ENCODE assay signal across 8 cellular contexts in the genomic region with DNA sequence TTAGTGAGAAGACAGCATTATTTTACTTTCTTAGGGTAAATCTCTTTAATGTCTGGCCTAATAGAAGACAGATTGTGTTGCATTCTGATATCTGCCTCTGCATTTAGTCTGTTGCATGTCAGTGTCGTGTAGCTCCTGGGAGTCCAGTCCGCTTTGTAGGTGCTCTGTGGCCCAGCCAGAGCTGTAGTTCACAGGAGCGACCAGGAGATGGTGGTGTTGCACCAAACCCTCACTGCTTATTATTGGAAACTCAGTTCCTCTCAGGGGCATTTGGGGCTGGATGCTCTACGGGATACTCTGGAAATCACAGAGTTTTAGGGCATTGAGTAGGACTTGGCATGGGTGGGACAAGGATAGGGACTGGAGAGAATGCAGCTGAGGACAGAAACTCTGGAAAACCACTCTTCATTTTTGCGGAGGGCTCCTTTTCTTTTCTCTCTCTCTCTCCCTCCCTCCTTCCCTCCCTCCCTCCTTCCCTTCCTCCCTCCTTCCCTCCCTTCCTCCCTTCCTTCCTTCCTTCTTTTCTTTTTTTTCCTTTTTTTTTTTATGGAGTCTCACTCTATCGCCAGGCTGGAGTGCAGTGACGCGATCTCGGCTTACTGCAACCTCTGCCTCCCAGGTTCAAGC. TPM values are rescaled to one million over a fixed set of nuclear protein-coding genes. Genes with fewer than 3 reads are reported as not detected.
DNase-seq lines count a peak whose midpoint lies in the region; ATAC-seq, FAIRE-seq and TF ChIP-seq lines count a peak whose summit lies in the region.

No MANE protein-coding gene starts in this region.

- H3K36me3 ChIP-seq in Panc1 (ENCODE audit: control insufficient read depth, insufficient read depth, low read length) = no peaks in the 10 kb centered on the region
- peaks cover 14% of the 10 kb centered on the region for H3K36me3 ChIP-seq in thoracic aorta

- H3K9me3 Mint-ChIP-seq in activated T-cell treated with anti-CD3 and anti-CD28 coated beads, Interleukin-2, amount 50 U/mL, for 4 hours = no peaks in the 10 kb centered on the region
- no peaks in the 10 kb centered on the region for H3K9me3 Mint-ChIP-seq in nephron progenitor cell

- peaks cover 29% of the 10 kb centered on the region for H3K36me3 Mint-ChIP-seq in activated T-cell treated with anti-CD3 and anti-CD28 coated beads, Interleukin-2, amount 50 U/mL, for 4 hours (ENCODE audit: insufficient read depth)
- peaks cover 35% of the 10 kb centered on the region for H3K36me3 Mint-ChIP-seq in nephron progenitor cell (ENCODE audit: low read depth)

- DNase-seq in D721Med (ENCODE audit: insufficient read length, low spot score) = peak; percentile 40
- peak; percentile 43 for DNase-seq in HS-5 (ENCODE audit: low read depth)
- DNase-seq in Panc1 (ENCODE audit: low read depth, low spot score) = peak; percentile 60
- peak; percentile 60 for DNase-seq in activated T-cell treated with anti-CD3 and anti-CD28 coated beads, Interleukin-2, amount 50 U/mL, for 4 hours
- peak; percentile 65 for DNase-seq in fibroblast of gingiva (ENCODE audit: low read depth)
- DNase-seq in nephron progenitor cell = peak; percentile 85
- DNase-seq in thoracic aorta (ENCODE audit: low spot score) = peak; percentile 29

- H3K4me3 ChIP-seq in Panc1 (ENCODE audit: low read depth in 2 of 2, low read length in 2 of 2) = no peak overlapping the region
- no peak overlapping the region for H3K4me3 ChIP-seq in thoracic aorta

- peaks cover 64% of the 10 kb centered on the region for H3K4me1 Mint-ChIP-seq in activated T-cell treated with anti-CD3 and anti-CD28 coated beads, Interleukin-2, amount 50 U/mL, for 4 hours (ENCODE audit: low read depth)
- peaks cover 48% of the 10 kb centered on the region for H3K4me1 Mint-ChIP-seq in nephron progenitor cell

- POLR2A ChIA-PET in Panc1 (lab: Charles Lee) = no interaction called here

- BruUV-seq in Panc1 (replicated peaks; lab: Mats Ljungman, UMichigan) = no TSS peak

- no peaks in the 10 kb centered on the region for H3K27me3 Mint-ChIP-seq in activated T-cell treated with anti-CD3 and anti-CD28 coated beads, Interleukin-2, amount 50 U/mL, for 4 hours (ENCODE audit: low read depth)
- H3K27me3 Mint-ChIP-seq in nephron progenitor cell (ENCODE audit: low read depth, poor library complexity) = peaks cover 21% of the 10 kb centered on the region

- H3K27ac Mint-ChIP-seq in nephron progenitor cell = no peak overlapping the region

- H3K4me1 ChIP-seq in Panc1 (ENCODE audit: control insufficient read depth, insufficient read depth, low read length) = no peaks in the 10 kb centered on the region
- H3K4me1 ChIP-seq in thoracic aorta (ENCODE audit: control insufficient read depth in 1 of 2, low read depth in 2 of 2) = peaks cover 12 to 24% of the 10 kb centered on the region in 2 donors

- intact Hi-C loops in Panc1 (cut with micrococcal nuclease; ENCODE audit: unreplicated experiment) = no loop called here

- no peak overlapping the region for H3K4me3 Mint-ChIP-seq in activated T-cell treated with anti-CD3 and anti-CD28 coated beads, Interleukin-2, amount 50 U/mL, for 4 hours
- no peak overlapping the region for H3K4me3 Mint-ChIP-seq in nephron progenitor cell

- in situ Hi-C loops in Panc1 (cut with HindIII; ENCODE audit: low pct_unique_long_range_greater_than_20kb, low sequenced_read_pairs) = no loop called here

- no peaks in the 10 kb centered on the region for H3K9me3 ChIP-seq in Panc1 (ENCODE audit: control insufficient read depth, insufficient read depth, low read depth, low read length)
- no peaks in the 10 kb centered on the region for H3K9me3 ChIP-seq in thoracic aorta

- H3K27ac ChIP-seq in Panc1 (ENCODE audit: low read length) (no peak overlapping the region), thoracic aorta (no peak overlapping the region)

- CTCF ChIA-PET in Panc1 (lab: Charles Lee) = no interaction called here

- TF ChIP-seq CTCF in D721Med (IDR thresholded peaks at IDR 0.05; ENCODE audit: insufficient read depth, missing control alignments) (peak; percentile 85), Panc1 (IDR thresholded peaks at IDR 0.05) (peak; percentile 90), nephron progenitor cell (IDR thresholded peaks at IDR 0.05) (peak; percentile 95), thoracic aorta (IDR thresholded peaks at IDR 0.05) (peak; percentile 93)

- H3K27me3 ChIP-seq in Panc1 (ENCODE audit: control insufficient read depth, insufficient read depth, low read length) (no peaks in the 10 kb centered on the region), thoracic aorta (replicated peaks; ENCODE audit: insufficient read depth) (no peaks in the 10 kb centered on the region)

- peak; percentile 92 for ATAC-seq in Panc1
- ATAC-seq in activated T-cell treated with anti-CD3 and anti-CD28 coated beads, Interleukin-2, amount 50 U/mL, for 4 hours = peak; percentile 82 to 87
- no peak for ATAC-seq in thoracic aorta (ENCODE audit: insufficient number of reproducible peaks, low FRiP score, low read depth)
- no peak for ATAC-seq in HG03095 (IDR thresholded peaks at IDR 0.05; ENCODE audit: unreplicated experiment)

- no peak for FAIRE-seq in D721Med (lab: Jason Lieb, UNC)

RNA-seq across cellular contexts. Expression of a gene that starts 21.7 kb away (rescaled TPM):
- total RNA-seq in Panc1 (2021; ENCODE audit: unreplicated experiment) = 0.33 TPM
- not detected for polyA plus RNA-seq in Panc1 (2012; ENCODE audit: insufficient read length)
- 10 to 100 TPM in 1 of 3 donors, 1 to 10 TPM in 2; 3.4 to 11.4 (median 9.8) TPM for total RNA-seq in activated T-cell treated with anti-CD3 and anti-CD28 coated beads, Interleukin-2, amount 50 U/mL, for 4 hours
- 1 to 10 TPM in 1 of 2 donors, under 1 TPM in 1; 0.81 to 3.6 TPM for total RNA-seq in thoracic aorta

RNA-seq across cellular contexts. Expression of a gene that starts 57.4 kb away (rescaled TPM):
- not detected for total RNA-seq in Panc1 (2021; ENCODE audit: unreplicated experiment)
- not detected for polyA plus RNA-seq in Panc1 (2012; ENCODE audit: insufficient read length)
- not detected for total RNA-seq in activated T-cell treated with anti-CD3 and anti-CD28 coated beads, Interleukin-2, amount 50 U/mL, for 4 hours
- not detected for total RNA-seq in thoracic aorta

Comparison
In these comparisons a context has a peak if more than half of its experiments do, and no peak if none do; other contexts are left out.
1. DNase-seq: peak in every context shown above with its lines; median percentile 85 in nephron progenitor cell; 65 in fibroblast of gingiva; 60 in Panc1; 60 in activated T-cell treated with anti-CD3 and anti-CD28 coated beads, Interleukin-2, amount 50 U/mL, for 4 hours; 43 in HS-5; 40 in D721Med; 29 in thoracic aorta.
2. ATAC-seq: peak in Panc1 (single experiment) and activated T-cell treated with anti-CD3 and anti-CD28 coated beads, Interleukin-2, amount 50 U/mL, for 4 hours (2 of 2); none in thoracic aorta (single experiment) and HG03095 (single experiment).
3. Peak in every context shown above with its lines, with median percentiles within 50 percentile points of each other: CTCF ChIP-seq.